In genomic region chr20:17955302-17955701, GRCh38 we compare ENCODE assay signal across 1 cellular context.
TF ChIP-seq lines count a peak whose summit lies in the region.

No MANE protein-coding gene starts in this region.

TF ChIP-seq in SK-N-SH, 30 proteins besides CTCF, POLR2A, EP300 and RAD21 (continued from another document):
- no peak for TF ChIP-seq REST (IDR thresholded peaks at IDR 0.05; ENCODE audit: low read depth, low read length)
- no peak for TF ChIP-seq SIN3A (IDR thresholded peaks at IDR 0.05; ENCODE audit: borderline replicate concordance, low read depth, low read length)
- TF ChIP-seq PBX3 (IDR thresholded peaks at IDR 0.05), result no peak
- no peak for TF ChIP-seq CHD2 (IDR thresholded peaks at IDR 0.05; ENCODE audit: low read length, partially characterized antibody)
- no peak for TF ChIP-seq YY1 (IDR thresholded peaks at IDR 0.05; ENCODE audit: low read depth)
- TF ChIP-seq TCF12 (IDR thresholded peaks at IDR 0.05), result no peak
- no peak for TF ChIP-seq SMC3 (IDR thresholded peaks at IDR 0.05; ENCODE audit: low read depth, low read length)
- TF ChIP-seq GATA2 (CRISPR knock-in tag; IDR thresholded peaks at IDR 0.05), result no peak
- TF ChIP-seq GABPA (IDR thresholded peaks at IDR 0.05; ENCODE audit: low read depth), result no peak
- no peak for TF ChIP-seq USF1 (IDR thresholded peaks at IDR 0.05; ENCODE audit: borderline replicate concordance, low read depth)
- no peak for TF ChIP-seq EZH2phosphoT487 (IDR thresholded peaks at IDR 0.05; ENCODE audit: borderline replicate concordance, low read depth)
- no peak for TF ChIP-seq JUND (IDR thresholded peaks at IDR 0.05)
- no peak for TF ChIP-seq FOXJ3 (CRISPR knock-in tag; IDR thresholded peaks at IDR 0.05)
